Comparison of ENCODE assay signal across 19 cellular contexts in genomic region chr2:60498176-60499081, GRCh38. TPM values are rescaled to one million over a fixed set of nuclear protein-coding genes. Genes with fewer than 3 reads are reported as not detected.
DNase-seq lines count a peak whose midpoint lies in the region; ATAC-seq and TF ChIP-seq lines count a peak whose summit lies in the region.
"Had no signal": no experiment of that assay in that cellular context is flagged by ENCODE, and none has a peak within 500 bp of the region (broad histone marks: within the 10 kb centered on the region; RNA-seq: fewer than 3 reads in every experiment).

No MANE protein-coding gene starts in this region.

- no peak overlapping the region for H3K4me3 Mint-ChIP-seq in activated CD4-positive, alpha-beta memory T cell treated with anti-CD3 and anti-CD28 coated beads, Interleukin-2, amount 10 ng/mL, durations not matched to agents 7 days and 5 days
- H3K4me3 Mint-ChIP-seq in activated CD4-positive, alpha-beta memory T cell treated with anti-CD3 and anti-CD28 coated beads for 36 hours: no peak overlapping the region
- H3K4me3 Mint-ChIP-seq: activated naive CD4-positive, alpha-beta T cell treated with anti-CD3 and anti-CD28 coated beads for 36 hours; central memory CD8-positive, alpha-beta T cell; GM23338; T-cell had no signal

- H3K27me3 ChIP-seq in neutrophil (no peaks in the 10 kb centered on the region), WERI-Rb-1 (ENCODE audit: insufficient read depth, low read depth, severe bottlenecking) (no peaks in the 10 kb centered on the region)
- H3K27me3 ChIP-seq: hepatocyte had no signal

- POLR2A ChIA-PET in activated CD4-positive, alpha-beta memory T cell treated with anti-CD3 and anti-CD28 coated beads, Interleukin-2, amount 10 ng/mL, durations not matched to agents 7 days and 5 days (lab: Charles Lee): no interaction called here
- POLR2A ChIA-PET in activated CD4-positive, alpha-beta memory T cell treated with anti-CD3 and anti-CD28 coated beads for 36 hours (lab: Charles Lee): no interaction called here

- peaks cover 9% of the 10 kb centered on the region for H3K4me1 Mint-ChIP-seq in activated CD4-positive, alpha-beta memory T cell treated with anti-CD3 and anti-CD28 coated beads, Interleukin-2, amount 10 ng/mL, durations not matched to agents 7 days and 5 days
- no peaks in the 10 kb centered on the region for H3K4me1 Mint-ChIP-seq in activated CD4-positive, alpha-beta memory T cell treated with anti-CD3 and anti-CD28 coated beads for 36 hours (ENCODE audit: low read depth)
- H3K4me1 Mint-ChIP-seq: central memory CD8-positive, alpha-beta T cell; T-cell had no signal

- H3K9me3 ChIP-seq in neutrophil: no peaks in the 10 kb centered on the region
- no peaks in the 10 kb centered on the region for H3K9me3 ChIP-seq in WERI-Rb-1 (ENCODE audit: severe bottlenecking)

- intact Hi-C loops in activated CD4-positive, alpha-beta memory T cell treated with anti-CD3 and anti-CD28 coated beads for 36 hours (cut with micrococcal nuclease): no loop called here

- H3K9me3 Mint-ChIP-seq in activated CD4-positive, alpha-beta memory T cell treated with anti-CD3 and anti-CD28 coated beads, Interleukin-2, amount 10 ng/mL, durations not matched to agents 7 days and 5 days: no peaks in the 10 kb centered on the region
- H3K9me3 Mint-ChIP-seq in activated CD4-positive, alpha-beta memory T cell treated with anti-CD3 and anti-CD28 coated beads for 36 hours: no peaks in the 10 kb centered on the region
- H3K9me3 Mint-ChIP-seq: activated naive CD4-positive, alpha-beta T cell treated with anti-CD3 and anti-CD28 coated beads for 36 hours; central memory CD8-positive, alpha-beta T cell; GM23338; T-cell had no signal

- CTCF ChIA-PET in activated CD4-positive, alpha-beta memory T cell treated with anti-CD3 and anti-CD28 coated beads, Interleukin-2, amount 10 ng/mL, durations not matched to agents 7 days and 5 days (lab: Charles Lee): interaction anchor here (1.7 kb wide), 1 partner anchor 84 kb away, joined by 3 read pairs; no protein-coding TSS in a partner anchor
- CTCF ChIA-PET in activated CD4-positive, alpha-beta memory T cell treated with anti-CD3 and anti-CD28 coated beads for 36 hours (lab: Charles Lee): no interaction called here

- H3K4me1 ChIP-seq in neutrophil (ENCODE audit: control insufficient read depth in 1 of 2, insufficient read depth in 1 of 2, low read depth in 1 of 2, low read length in 1 of 2): peaks cover 33 to 41% of the 10 kb centered on the region in 2 experiments

- no peak overlapping the region for H3K4me3 ChIP-seq in neutrophil (ENCODE audit: low read depth in 1 of 2, low read length in 1 of 2)
- H3K4me3 ChIP-seq in WERI-Rb-1 (ENCODE audit: low read depth, low read length): no peak overlapping the region
- H3K4me3 ChIP-seq: GM23338, hepatocyte, lung had no signal

- H3K27ac ChIP-seq in neutrophil: peak overlapping the region; percentile 64
- H3K27ac ChIP-seq in WERI-Rb-1: no peak overlapping the region
- H3K27ac ChIP-seq: hepatocyte, HL-60 had no signal

- ATAC-seq in GM21576 (IDR thresholded peaks at IDR 0.05; ENCODE audit: unreplicated experiment): peak; percentile 51
- ATAC-seq in HG03378 (IDR thresholded peaks at IDR 0.05; ENCODE audit: unreplicated experiment): peak; percentile 56
- ATAC-seq in GM21515 (IDR thresholded peaks at IDR 0.05; ENCODE audit: unreplicated experiment): no peak
- ATAC-seq: GM23338 had no signal

- no peak for DNase-seq in activated CD4-positive, alpha-beta memory T cell treated with anti-CD3 and anti-CD28 coated beads, Interleukin-2, amount 10 ng/mL, durations not matched to agents 7 days and 5 days
- no peak for DNase-seq in activated CD4-positive, alpha-beta memory T cell treated with anti-CD3 and anti-CD28 coated beads for 36 hours
- DNase-seq in WERI-Rb-1: no peak
- DNase-seq in activated effector memory CD4-positive, alpha-beta T cell treated with anti-CD3 and anti-CD28 coated beads, Interleukin-2, amount 50 U/mL, for 16 hours: no peak
- DNase-seq: activated naive CD4-positive, alpha-beta T cell treated with anti-CD3 and anti-CD28 coated beads for 36 hours; DMS 273 treated with DMSO at 0.1 percent for 48 hours; MM.1S; NCI-H2171; PC-3; T-cell had no signal

- peaks cover 4% of the 10 kb centered on the region for H3K27me3 Mint-ChIP-seq in activated CD4-positive, alpha-beta memory T cell treated with anti-CD3 and anti-CD28 coated beads, Interleukin-2, amount 10 ng/mL, durations not matched to agents 7 days and 5 days
- peaks cover 3% of the 10 kb centered on the region for H3K27me3 Mint-ChIP-seq in activated CD4-positive, alpha-beta memory T cell treated with anti-CD3 and anti-CD28 coated beads for 36 hours

- no peaks in the 10 kb centered on the region for H3K36me3 ChIP-seq in neutrophil
- no peaks in the 10 kb centered on the region; the same call in none of the 2 replicates for H3K36me3 ChIP-seq in WERI-Rb-1

- peak overlapping the region; percentile 19 for H3K27ac Mint-ChIP-seq in activated CD4-positive, alpha-beta memory T cell treated with anti-CD3 and anti-CD28 coated beads, Interleukin-2, amount 10 ng/mL, durations not matched to agents 7 days and 5 days
- no peak overlapping the region for H3K27ac Mint-ChIP-seq in activated CD4-positive, alpha-beta memory T cell treated with anti-CD3 and anti-CD28 coated beads for 36 hours
- H3K27ac Mint-ChIP-seq: activated naive CD4-positive, alpha-beta T cell treated with anti-CD3 and anti-CD28 coated beads for 36 hours; T-cell had no signal

- TF ChIP-seq CTCF in neutrophil (IDR thresholded peaks at IDR 0.05) (no peak), WERI-Rb-1 (IDR thresholded peaks at IDR 0.05; ENCODE audit: low read depth, low read length) (no peak)

- H3K36me3 Mint-ChIP-seq in activated CD4-positive, alpha-beta memory T cell treated with anti-CD3 and anti-CD28 coated beads, Interleukin-2, amount 10 ng/mL, durations not matched to agents 7 days and 5 days (ENCODE audit: low read depth): no peaks in the 10 kb centered on the region
- no peaks in the 10 kb centered on the region for H3K36me3 Mint-ChIP-seq in activated CD4-positive, alpha-beta memory T cell treated with anti-CD3 and anti-CD28 coated beads for 36 hours
- H3K36me3 Mint-ChIP-seq: T-cell had no signal

RNA-seq across cellular contexts. Expression of gene BCL11A, which starts 55.0 kb away (rescaled TPM):
- not detected for total RNA-seq in activated CD4-positive, alpha-beta memory T cell treated with anti-CD3 and anti-CD28 coated beads, Interleukin-2, amount 10 ng/mL, durations not matched to agents 7 days and 5 days
- not detected for total RNA-seq in activated CD4-positive, alpha-beta memory T cell treated with anti-CD3 and anti-CD28 coated beads for 36 hours
